In genomic region chr3:182180646-182181385, GRCh38 we compare ENCODE assay signal across 23 cellular contexts.
A peak's percentile ranks its signal among the peaks of the same experiment; 100 is the strongest.
DNase-seq lines count a peak whose midpoint lies in the region; ATAC-seq and TF ChIP-seq lines count a peak whose summit lies in the region.
"Had no signal": no experiment of that assay in that cellular context is flagged by ENCODE, and none has a peak within 500 bp of the region (broad histone marks: within the 10 kb centered on the region; RNA-seq: fewer than 3 reads in every experiment).

No MANE protein-coding gene starts in this region.

- POLR2A ChIA-PET in GM10248 (lab: Yijun Ruan, JAX) = no interaction called here

- no peak overlapping the region for H3K4me3 ChIP-seq in left lung
- H3K4me3 ChIP-seq: breast epithelium, left ventricle myocardium inferior, upper lobe of right lung had no signal

- DNase-seq in DMS79 treated with DMSO at 0.1 percent for 48 hours (lab: John Stamatoyannopoulos, UW) (peak; percentile 7), DMS79 (lab: John Stamatoyannopoulos, UW) (no peak), NCI-H1105 treated with DMSO at 0.1 percent for 48 hours (lab: John Stamatoyannopoulos, UW) (peak; percentile 24), NCI-H774 (lab: John Stamatoyannopoulos, UW) (peak; percentile 15), left lung (no peak), GM10248 (ENCODE audit: extremely low spot score) (no peak), DMS53 (lab: John Stamatoyannopoulos, UW) (no peak), GM19238 (ENCODE audit: insufficient read length, low spot score) (no peak)
- DNase-seq: activated CD4-positive, alpha-beta T cell treated with anti-CD3 and anti-CD28 coated beads, Interleukin-2, amount 10 ng/mL, durations not matched to agents 24 days and 14 days; activated naive CD4-positive, alpha-beta T cell treated with Interleukin-2 at 50 U/mL for 16 hours; activated T-cell treated with anti-CD3 and anti-CD28 coated beads, Interleukin-2, amount 50 U/mL, for 4 hours; CD8-positive, alpha-beta memory T cell; effector memory CD4-positive, alpha-beta T cell; foreskin keratinocyte; left ventricle myocardium inferior; midbrain; naive thymus-derived CD8-positive, alpha-beta T cell; NCI-H1417 treated with DMSO at 0.1 percent for 48 hours; NCI-H446 treated with DMSO at 0.1 percent for 48 hours; RPMI8226; upper lobe of right lung had no signal

- intact Hi-C loops in left lung (cut with DNase I) = no loop called here

- peak; percentile 27 for ATAC-seq in left lung
- ATAC-seq: activated T-cell treated with anti-CD3 and anti-CD28 coated beads, Interleukin-2, amount 50 U/mL, for 4 hours; foreskin keratinocyte; naive thymus-derived CD8-positive, alpha-beta T cell; stimulated activated memory B cell treated with anti-CD40 and anti-IgM and Interleukin-4, amounts not matched to agents 10 μg/mL and 1 μg/mL and 100 μg/mL, for 72 hours; upper lobe of right lung had no signal

- CTCF ChIA-PET in GM10248 (lab: Yijun Ruan, JAX) = interaction anchor here (1.2 kb wide), 1 partner anchor 16 kb away, joined by 5 read pairs; no protein-coding TSS in a partner anchor

- H3K4me1 ChIP-seq in left lung = no peaks in the 10 kb centered on the region
- H3K4me1 ChIP-seq: breast epithelium, left ventricle myocardium inferior, upper lobe of right lung had no signal

- no peaks in the 10 kb centered on the region for H3K9me3 ChIP-seq in left lung
- H3K9me3 ChIP-seq: breast epithelium, left ventricle myocardium inferior, upper lobe of right lung had no signal

- no peak for TF ChIP-seq CTCF in left lung (IDR thresholded peaks at IDR 0.05)
- TF ChIP-seq CTCF in GM10248 (IDR thresholded peaks at IDR 0.05; ENCODE audit: control extremely low read depth, extremely low read depth, low read depth, missing control alignments) = no peak

- H3K36me3 ChIP-seq in left lung = no peaks in the 10 kb centered on the region
- H3K36me3 ChIP-seq: breast epithelium, left ventricle myocardium inferior, upper lobe of right lung had no signal

- no peaks in the 10 kb centered on the region for H3K27me3 ChIP-seq in left lung
- H3K27me3 ChIP-seq: breast epithelium, foreskin keratinocyte, upper lobe of right lung had no signal

- H3K27ac ChIP-seq in left lung = no peak overlapping the region
- H3K27ac ChIP-seq: breast epithelium, foreskin keratinocyte, left ventricle myocardium inferior, upper lobe of right lung had no signal

Comparison
In these comparisons a context has a peak if more than half of its experiments do, and no peak if none do; other contexts are left out.
1. DNase-seq: peak in DMS79 treated with DMSO at 0.1 percent for 48 hours (single experiment), NCI-H1105 treated with DMSO at 0.1 percent for 48 hours (single experiment) and NCI-H774 (single experiment); none in DMS79 (single experiment), left lung (0 of 2), GM10248 (single experiment), DMS53 (single experiment) and GM19238 (single experiment).